In the genomic region with DNA sequence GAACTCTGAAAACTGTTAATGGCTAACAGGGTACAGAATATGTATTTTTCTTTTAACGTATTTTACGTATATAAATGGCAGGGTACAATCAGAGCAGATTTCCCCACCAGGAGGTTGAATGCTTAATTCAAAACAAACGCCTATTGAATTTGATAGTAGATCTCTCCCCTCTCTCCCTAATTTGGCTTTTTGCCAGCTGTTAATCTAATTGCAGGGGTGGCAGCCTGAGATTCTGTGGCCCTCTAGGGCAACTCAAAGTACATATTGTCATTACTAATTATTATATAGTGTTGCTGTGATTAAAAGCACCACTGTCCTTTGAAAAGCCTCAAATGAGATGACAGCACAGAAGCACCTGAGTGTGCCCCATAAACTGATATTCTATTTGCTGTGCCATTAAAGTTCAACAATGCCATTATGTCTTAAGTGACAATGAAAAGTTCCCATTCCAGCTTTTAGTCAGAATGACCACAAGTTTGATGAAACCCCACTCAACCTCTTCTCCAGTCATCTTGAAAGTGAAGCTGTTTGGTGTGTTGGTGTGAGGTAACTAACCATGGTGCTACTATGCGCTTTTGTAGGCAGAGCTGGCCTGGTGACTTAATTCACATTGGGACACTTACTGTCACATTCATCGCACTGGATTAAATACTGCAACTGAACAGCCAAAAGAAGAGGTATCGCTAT, we compare ENCODE assay signal across 7 cellular contexts.
DNase-seq lines count a peak whose midpoint lies in the region; ATAC-seq and TF ChIP-seq lines count a peak whose summit lies in the region.

No MANE protein-coding gene starts in this region.

- intact Hi-C loops in heart left ventricle (cut with DNase I) = no loop called here

- CTCF ChIA-PET in activated naive CD4-positive, alpha-beta T cell treated with anti-CD3 and anti-CD28 coated beads, Interleukin-2, amount 10 ng/mL, durations not matched to agents 7 days and 5 days (lab: Charles Lee) = interaction anchor here (1.6 kb wide), 1 partner anchor 9 kb away, joined by 5 read pairs; no protein-coding TSS in a partner anchor

- TF ChIP-seq CTCF in heart left ventricle (IDR thresholded peaks at IDR 0.05) (no peak), tibial nerve (IDR thresholded peaks at IDR 0.05) (no peak)

- H3K4me3 ChIP-seq in heart left ventricle = no peak overlapping the region
- H3K4me3 ChIP-seq in tibial nerve = peak overlapping the region in 1 of 4 donors; percentile 1

- no peaks in the 10 kb centered on the region for H3K36me3 Mint-ChIP-seq in activated naive CD4-positive, alpha-beta T cell treated with anti-CD3 and anti-CD28 coated beads, Interleukin-2, amount 10 ng/mL, durations not matched to agents 7 days and 5 days

- H3K36me3 ChIP-seq in KOPT-K1 (ENCODE audit: insufficient read depth, low read length) (no peaks in the 10 kb centered on the region), heart left ventricle (no peaks in the 10 kb centered on the region), tibial nerve (no peaks in the 10 kb centered on the region)

- ATAC-seq in GM18511 (IDR thresholded peaks at IDR 0.05; ENCODE audit: unreplicated experiment) (peak; percentile 61), GM21447 (IDR thresholded peaks at IDR 0.05; ENCODE audit: unreplicated experiment) (peak; percentile 55), heart left ventricle (no peak)

- H3K9me3 ChIP-seq in KOPT-K1 (ENCODE audit: insufficient read depth, low read length, poor library complexity, severe bottlenecking) (no peaks in the 10 kb centered on the region), heart left ventricle (no peaks in the 10 kb centered on the region), tibial nerve (no peaks in the 10 kb centered on the region)

- no peak for TF ChIP-seq POLR2A in heart left ventricle (IDR thresholded peaks at IDR 0.05)
- TF ChIP-seq POLR2A in tibial nerve (IDR thresholded peaks at IDR 0.05) = no peak

- peaks cover 26% of the 10 kb centered on the region for H3K4me1 Mint-ChIP-seq in activated naive CD4-positive, alpha-beta T cell treated with anti-CD3 and anti-CD28 coated beads, Interleukin-2, amount 10 ng/mL, durations not matched to agents 7 days and 5 days

- no peaks in the 10 kb centered on the region for H3K9me3 Mint-ChIP-seq in activated naive CD4-positive, alpha-beta T cell treated with anti-CD3 and anti-CD28 coated beads, Interleukin-2, amount 10 ng/mL, durations not matched to agents 7 days and 5 days

- peak overlapping the region; percentile 19 for H3K4me3 Mint-ChIP-seq in activated naive CD4-positive, alpha-beta T cell treated with anti-CD3 and anti-CD28 coated beads, Interleukin-2, amount 10 ng/mL, durations not matched to agents 7 days and 5 days

- H3K27me3 ChIP-seq in heart left ventricle (no peaks in the 10 kb centered on the region), tibial nerve (no peaks in the 10 kb centered on the region)

- TF ChIP-seq EP300 in tibial nerve (IDR thresholded peaks at IDR 0.05) = no peak

- 79 to 95% (median 95%) methylated on average over 6 of the region's 6 CpGs for WGBS in heart left ventricle, 4 donors
- WGBS in tibial nerve, 2 donors = 83 to 85% methylated on average over 6 of the region's 6 CpGs

- H3K27me3 Mint-ChIP-seq in activated naive CD4-positive, alpha-beta T cell treated with anti-CD3 and anti-CD28 coated beads, Interleukin-2, amount 10 ng/mL, durations not matched to agents 7 days and 5 days = peaks cover 9% of the 10 kb centered on the region

- H3K4me1 ChIP-seq in heart left ventricle (peaks cover 0 to 17% (median 0%) of the 10 kb centered on the region in 12 donors), tibial nerve (no peaks in the 10 kb centered on the region)

- DNase-seq in activated naive CD4-positive, alpha-beta T cell treated with anti-CD3 and anti-CD28 coated beads, Interleukin-2, amount 10 ng/mL, durations not matched to agents 7 days and 5 days = peak; percentile 34
- DNase-seq in hepatic stellate cell (ENCODE audit: low spot score) = no peak
- no peak for DNase-seq in heart left ventricle
- DNase-seq in tibial nerve (ENCODE audit: low spot score in 2 of 2) = no peak

- H3K27ac Mint-ChIP-seq in activated naive CD4-positive, alpha-beta T cell treated with anti-CD3 and anti-CD28 coated beads, Interleukin-2, amount 10 ng/mL, durations not matched to agents 7 days and 5 days = peak overlapping the region; percentile 90

- H3K27ac ChIP-seq in KOPT-K1 (ENCODE audit: low read depth, low read length, poor library complexity, severe bottlenecking) = peak overlapping the region; percentile 95
- peak overlapping the region in 1 of 12 donors; percentile 65 for H3K27ac ChIP-seq in heart left ventricle
- peak overlapping the region in 1 of 4 donors; percentile 38 for H3K27ac ChIP-seq in tibial nerve

Comparison
In these comparisons a context has a peak if more than half of its experiments do, and no peak if none do; other contexts are left out.
1. ATAC-seq: peak in GM18511 (single experiment) and GM21447 (single experiment); none in heart left ventricle (0 of 4).